8 cellular contexts compared by ENCODE assay signal in the genomic region with DNA sequence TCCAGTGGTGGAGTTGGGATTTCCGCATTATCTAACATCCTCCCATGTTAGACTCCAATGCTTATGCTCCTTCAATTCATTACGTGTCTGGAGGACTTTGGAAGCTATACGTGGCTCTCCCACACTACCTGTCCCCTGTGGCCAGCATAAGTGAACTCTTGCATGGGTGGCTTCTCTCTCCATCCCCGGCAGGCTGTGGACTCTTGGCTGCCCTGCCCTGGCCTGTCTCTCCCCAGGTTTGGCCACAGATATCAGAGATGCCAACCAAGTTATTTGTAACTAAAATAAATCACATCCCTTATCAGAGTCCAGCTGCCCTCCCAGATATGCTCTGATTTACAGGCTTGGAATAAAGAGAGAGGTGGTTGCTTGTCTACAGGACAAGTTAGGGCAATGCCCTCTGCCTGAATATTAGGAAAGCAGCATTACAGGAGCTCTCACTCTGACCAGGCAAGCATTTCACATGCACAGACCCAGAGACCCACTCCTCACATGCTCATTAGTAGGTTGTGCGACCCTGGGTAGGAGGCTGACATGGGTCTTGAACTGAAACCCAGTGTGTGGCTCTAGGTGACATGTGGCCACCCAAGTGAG. TPM values are rescaled to one million over a fixed set of nuclear protein-coding genes. Genes with fewer than 3 reads are reported as not detected.
DNase-seq lines count a peak whose midpoint lies in the region; ATAC-seq and TF ChIP-seq lines count a peak whose summit lies in the region.

No MANE protein-coding gene starts in this region.

- no peaks in the 10 kb centered on the region for H3K9me3 ChIP-seq in RWPE2 (ENCODE audit: severe bottlenecking)
- H3K9me3 ChIP-seq in esophagus (ENCODE audit: control insufficient read depth in 2 of 2, insufficient read depth in 1 of 2, low read depth in 1 of 2, low read length in 1 of 2), result no peaks in the 10 kb centered on the region
- no peaks in the 10 kb centered on the region for H3K9me3 ChIP-seq in stomach

- H3K36me3 ChIP-seq in RWPE2 (ENCODE audit: low read depth) (peaks cover 64% of the 10 kb centered on the region), esophagus (ENCODE audit: control insufficient read depth in 2 of 2, insufficient read depth in 2 of 2, low read length in 1 of 2) (no peaks in the 10 kb centered on the region), stomach (peaks cover 0 to 5% (median 0%) of the 10 kb centered on the region in 4 donors)

- peak; percentile 16 for DNase-seq in NK-92 treated with Interleukin-12 subunit alpha and Interleukin-12 subunit beta, amount 100 ng/mL, for 24 hours (lab: John Stamatoyannopoulos, UW)
- DNase-seq in NK-92 (lab: John Stamatoyannopoulos, UW; ENCODE audit: unreplicated experiment), result no peak
- no peak for DNase-seq in RWPE2 (ENCODE audit: low spot score)
- DNase-seq in stomach, result no peak
- DNase-seq in amniotic stem cell (lab: John Stamatoyannopoulos, UW), result no peak
- DNase-seq in midbrain (lab: John Stamatoyannopoulos, UW), result no peak
- DNase-seq in NOMO-1 treated with DMSO at 0.1 percent for 48 hours (lab: John Stamatoyannopoulos, UW; ENCODE audit: unreplicated experiment), result no peak

- peak; percentile 28 for ATAC-seq in RWPE2 (ENCODE audit: low read depth)

- H3K27ac ChIP-seq in RWPE2 (ENCODE audit: poor library complexity, severe bottlenecking) (peak overlapping the region; percentile 96), esophagus (ENCODE audit: low read depth in 2 of 2, low read length in 1 of 2) (peak overlapping the region; percentile 91), stomach (peak overlapping the region; percentile 19 to 95 (median 91))

- TF ChIP-seq CTCF in RWPE2 (IDR thresholded peaks at IDR 0.05; ENCODE audit: poor library complexity, severe bottlenecking) (no peak), stomach (IDR thresholded peaks at IDR 0.05) (no peak)

- WGBS in esophagus, 2 donors, result 39 to 53% methylated on average over 5 of the region's 5 CpGs
- WGBS in stomach, 5 donors, result 50 to 69% (median 67%) methylated on average over 4 to 5 of the region's 5 CpGs

- TF ChIP-seq POLR2A in stomach (IDR thresholded peaks at IDR 0.05), result no peak

- no peak for TF ChIP-seq EP300 in stomach (IDR thresholded peaks at IDR 0.05)

- H3K4me1 ChIP-seq in RWPE2 (ENCODE audit: insufficient read depth, poor library complexity, severe bottlenecking) (peaks cover 61% of the 10 kb centered on the region), esophagus (ENCODE audit: control insufficient read depth in 2 of 2, insufficient read depth in 2 of 2, low read length in 1 of 2) (peaks cover 4 to 17% of the 10 kb centered on the region in 2 donors), stomach (peaks cover 46 to 89% (median 70%) of the 10 kb centered on the region in 4 donors)

- intact Hi-C loops in stomach (cut with DNase I; ENCODE audit: low total_unique reads), result no loop called here

- H3K27me3 ChIP-seq in RWPE2 (ENCODE audit: insufficient read depth, poor library complexity, severe bottlenecking), result no peaks in the 10 kb centered on the region
- H3K27me3 ChIP-seq in esophagus (ENCODE audit: control insufficient read depth in 1 of 2, insufficient read depth in 2 of 2, low read length in 2 of 2), result no peaks in the 10 kb centered on the region
- H3K27me3 ChIP-seq in stomach, result no peaks in the 10 kb centered on the region

- no peak overlapping the region for H3K4me3 ChIP-seq in RWPE2 (ENCODE audit: severe bottlenecking)
- peak overlapping the region in 1 of 2 donors; percentile 31 for H3K4me3 ChIP-seq in esophagus (ENCODE audit: low read depth in 1 of 2, low read length in 2 of 2)
- H3K4me3 ChIP-seq in stomach, result peak overlapping the region in 2 of 4 donors; percentile 75 to 79

RNA-seq across cellular contexts. Expression of a gene that starts 4.6 kb away (rescaled TPM):
- polyA plus RNA-seq in esophagus (100 to 1,000 TPM; 130 to 161 TPM), stomach (100 to 1,000 TPM in 1 of 3 donors, 10 to 100 TPM in 2; 52.4 to 125 (median 65.5) TPM)
- 100 to 1,000 TPM in 3 of 5 donors, 10 to 100 TPM in 2; 47.5 to 229 (median 176) TPM for total RNA-seq in stomach
